In the genomic region with DNA sequence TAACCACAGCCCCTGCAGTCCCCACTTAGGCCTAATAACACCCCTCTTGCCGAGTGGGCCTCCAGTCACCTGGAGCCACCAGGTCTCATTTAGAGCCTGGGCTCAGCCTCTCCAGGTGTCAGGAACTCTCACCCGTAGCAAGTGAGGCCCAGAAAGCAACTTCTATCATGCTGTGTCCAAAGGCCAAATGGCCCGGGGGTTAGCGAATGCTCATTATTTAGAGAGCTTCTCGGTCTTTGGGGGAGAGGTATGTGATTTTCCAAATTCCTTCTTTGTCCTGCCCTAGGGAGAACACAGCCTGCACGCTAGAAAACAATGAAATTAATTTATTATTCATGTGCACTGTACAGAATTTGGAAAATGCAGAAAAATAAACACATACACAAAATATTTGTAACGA, we compare ENCODE assay signal across 25 cellular contexts.
"Had no signal": no experiment of that assay in that cellular context is flagged by ENCODE, and none has a peak within 500 bp of the region (broad histone marks: within the 10 kb centered on the region; RNA-seq: fewer than 3 reads in every experiment).

No MANE protein-coding gene starts in this region.

- H3K27ac Mint-ChIP-seq: activated B cell treated with CpG ODN at 0.5 μM for 24 hours; activated CD4-positive, alpha-beta T cell treated with anti-CD3 and anti-CD28 coated beads, Interleukin-2, amount 10 ng/mL, durations not matched to agents 24 days and 14 days; activated CD8-positive, alpha-beta memory T cell treated with anti-CD3 and anti-CD28 coated beads, Interleukin-2, amount 10 ng/mL, durations not matched to agents 7 days and 5 days; activated naive CD4-positive, alpha-beta T cell treated with anti-CD3 and anti-CD28 coated beads, Interleukin-2, amount 50 U/mL, for 24 hours; activated T-cell treated with anti-CD3 and anti-CD28 coated beads, Interleukin-2, amount 50 U/mL, for 24 hours; activated T-helper 1 cell treated with anti-CD3 and anti-CD28 coated beads, Interleukin-12 subunit alpha, Interleukin-12 subunit beta, Interleukin-2, Interleukin-4 antibody, amounts not matched to agents 30 ng/mL and 10 ng/mL and 1 ng/mL, durations not matched to agents 14 hours and 24 hours and 36 hours; T-cell had no signal

- H3K36me3 Mint-ChIP-seq: activated CD8-positive, alpha-beta memory T cell treated with anti-CD3 and anti-CD28 coated beads, Interleukin-2, amount 10 ng/mL, durations not matched to agents 7 days and 5 days; activated naive CD4-positive, alpha-beta T cell treated with anti-CD3 and anti-CD28 coated beads, Interleukin-2, amount 50 U/mL, for 24 hours; T-cell had no signal

- H3K36me3 ChIP-seq: breast epithelium had no signal

- H3K9me3 ChIP-seq: breast epithelium had no signal

- H3K4me3 ChIP-seq: breast epithelium, SK-N-MC had no signal

- H3K27ac ChIP-seq: breast epithelium, SK-N-MC had no signal

- H3K4me3 Mint-ChIP-seq: activated B cell treated with CpG ODN at 0.5 μM for 24 hours; activated CD4-positive, alpha-beta T cell treated with anti-CD3 and anti-CD28 coated beads, Interleukin-2, amount 10 ng/mL, durations not matched to agents 24 days and 14 days; activated CD8-positive, alpha-beta memory T cell treated with anti-CD3 and anti-CD28 coated beads, Interleukin-2, amount 10 ng/mL, durations not matched to agents 7 days and 5 days; activated naive CD4-positive, alpha-beta T cell treated with anti-CD3 and anti-CD28 coated beads, Interleukin-2, amount 50 U/mL, for 24 hours; activated T-cell treated with anti-CD3 and anti-CD28 coated beads, Interleukin-2, amount 50 U/mL, for 24 hours; activated T-helper 1 cell treated with anti-CD3 and anti-CD28 coated beads, Interleukin-12 subunit alpha, Interleukin-12 subunit beta, Interleukin-2, Interleukin-4 antibody, amounts not matched to agents 30 ng/mL and 10 ng/mL and 1 ng/mL, durations not matched to agents 14 hours and 24 hours and 36 hours; T-cell had no signal

- ATAC-seq: activated CD8-positive, alpha-beta memory T cell treated with anti-CD3 and anti-CD28 coated beads, Interleukin-2, amount 10 ng/mL, durations not matched to agents 7 days and 5 days; T-cell had no signal

- H3K9me3 Mint-ChIP-seq: activated B cell treated with CpG ODN at 0.5 μM for 24 hours; activated CD4-positive, alpha-beta T cell treated with anti-CD3 and anti-CD28 coated beads, Interleukin-2, amount 10 ng/mL, durations not matched to agents 24 days and 14 days; activated naive CD4-positive, alpha-beta T cell treated with anti-CD3 and anti-CD28 coated beads, Interleukin-2, amount 50 U/mL, for 24 hours; activated T-helper 1 cell treated with anti-CD3 and anti-CD28 coated beads, Interleukin-12 subunit alpha, Interleukin-12 subunit beta, Interleukin-2, Interleukin-4 antibody, amounts not matched to agents 30 ng/mL and 10 ng/mL and 1 ng/mL, durations not matched to agents 14 hours and 24 hours and 36 hours had no signal

- H3K27me3 ChIP-seq: breast epithelium had no signal

- H3K27me3 Mint-ChIP-seq: activated B cell treated with CpG ODN at 0.5 μM for 24 hours; activated CD4-positive, alpha-beta T cell treated with anti-CD3 and anti-CD28 coated beads, Interleukin-2, amount 10 ng/mL, durations not matched to agents 24 days and 14 days; activated CD8-positive, alpha-beta memory T cell treated with anti-CD3 and anti-CD28 coated beads, Interleukin-2, amount 10 ng/mL, durations not matched to agents 7 days and 5 days; activated naive CD4-positive, alpha-beta T cell treated with anti-CD3 and anti-CD28 coated beads, Interleukin-2, amount 50 U/mL, for 24 hours; activated T-cell treated with anti-CD3 and anti-CD28 coated beads, Interleukin-2, amount 50 U/mL, for 24 hours; T-cell had no signal

- H3K4me1 Mint-ChIP-seq: activated B cell treated with CpG ODN at 0.5 μM for 24 hours; activated CD4-positive, alpha-beta T cell treated with anti-CD3 and anti-CD28 coated beads, Interleukin-2, amount 10 ng/mL, durations not matched to agents 24 days and 14 days; activated CD8-positive, alpha-beta memory T cell treated with anti-CD3 and anti-CD28 coated beads, Interleukin-2, amount 10 ng/mL, durations not matched to agents 7 days and 5 days; activated naive CD4-positive, alpha-beta T cell treated with anti-CD3 and anti-CD28 coated beads, Interleukin-2, amount 50 U/mL, for 24 hours; T-cell had no signal

- H3K4me1 ChIP-seq: breast epithelium had no signal

- DNase-seq: activated B cell treated with CpG ODN at 0.5 μM for 24 hours; activated CD4-positive, alpha-beta T cell treated with anti-CD3 and anti-CD28 coated beads for 1 hour; activated CD4-positive, alpha-beta T cell treated with anti-CD3 and anti-CD28 coated beads, Interleukin-2, amount 10 ng/mL, durations not matched to agents 24 days and 14 days; activated CD4-positive, alpha-beta T cell treated with anti-CD3 and anti-CD28 coated beads, Interleukin-2, amount 50 U/mL, for 48 hours; activated CD8-positive, alpha-beta memory T cell treated with anti-CD3 and anti-CD28 coated beads, Interleukin-2, amount 10 ng/mL, durations not matched to agents 7 days and 5 days; activated effector memory CD4-positive, alpha-beta T cell treated with Interleukin-2 at 50 U/mL for 16 hours; activated naive CD4-positive, alpha-beta T cell; activated T-cell treated with anti-CD3 and anti-CD28 coated beads, Interleukin-2, amount 50 U/mL, for 24 hours; aorta; central memory CD4-positive, alpha-beta T cell; IMR-90; KBM-7; NCI-H1048; NCI-H146; NCI-H187 treated with DMSO at 0.1 percent for 48 hours; NCI-H2081 treated with DMSO at 0.1 percent for 48 hours; NCI-H510A treated with DMSO at 0.1 percent for 48 hours; SIG-M5; T-cell; T-helper 2 cell; T1000 had no signal
